In the genomic region with DNA sequence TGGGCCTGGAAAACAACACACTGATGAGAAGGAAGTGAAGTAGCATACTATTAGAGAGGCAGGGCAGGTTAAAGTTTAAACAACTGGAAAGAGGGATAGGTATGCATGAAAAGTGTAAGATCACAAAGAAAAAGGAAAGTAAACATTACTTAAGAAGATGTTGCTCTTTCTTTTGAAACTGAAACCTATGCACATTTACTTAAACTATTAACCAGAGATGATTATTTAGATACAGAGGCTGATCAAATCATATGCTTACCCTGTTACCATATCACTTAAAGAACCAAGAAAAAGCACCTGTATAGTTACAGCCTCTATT, we compare ENCODE assay signal across 15 cellular contexts. TPM values are rescaled to one million over a fixed set of nuclear protein-coding genes. Genes with fewer than 3 reads are reported as not detected.
DNase-seq lines count a peak whose midpoint lies in the region; ATAC-seq, FAIRE-seq and TF ChIP-seq lines count a peak whose summit lies in the region.
"Had no signal": no experiment of that assay in that cellular context is flagged by ENCODE, and none has a peak within 500 bp of the region (broad histone marks: within the 10 kb centered on the region; RNA-seq: fewer than 3 reads in every experiment).

No MANE protein-coding gene starts in this region.

- POLR2A ChIA-PET in RWPE1 (lab: Yijun Ruan, JAX; ENCODE audit: low non-redundant PET) = interaction anchor here (1.1 kb wide), 1 partner anchor 133 kb away, joined by 4 read pairs; no protein-coding TSS in a partner anchor

- H3K27ac ChIP-seq in RWPE1 = peak overlapping the region; percentile 54; the same call in 1 of the 2 replicates
- H3K27ac ChIP-seq: BLaER1, neutrophil, SJCRH30 had no signal

- TF ChIP-seq CTCF in RWPE1 (conservative IDR thresholded peaks at IDR 0.05; ENCODE audit: low read depth) = no peak

- peak; percentile 83 for FAIRE-seq in islet of Langerhans (lab: Jason Lieb, UNC)
- FAIRE-seq: RCC 7860 had no signal

- DNase-seq in RWPE1 (ENCODE audit: low spot score) = no peak
- peak; percentile 76 for DNase-seq in renal cortical epithelial cell (ENCODE audit: low read depth)
- DNase-seq in HCEC 1CT = no peak
- DNase-seq in activated naive CD4-positive, alpha-beta T cell (lab: John Stamatoyannopoulos, UW) = no peak
- DNase-seq in COR-L47 (lab: John Stamatoyannopoulos, UW) = no peak
- DNase-seq in NCI-H82 treated with DMSO at 0.1 percent for 48 hours (lab: John Stamatoyannopoulos, UW; ENCODE audit: unreplicated experiment) = no peak
- DNase-seq: activated CD8-positive, alpha-beta memory T cell treated with anti-CD3 and anti-CD28 coated beads for 24 hours; activated effector memory CD4-positive, alpha-beta T cell treated with Interleukin-2 at 50 U/mL for 16 hours; NCI-H1436 treated with DMSO at 0.1 percent for 48 hours had no signal

- peak; percentile 12 for ATAC-seq in GM18517 (IDR thresholded peaks at IDR 0.05; ENCODE audit: unreplicated experiment)

- CTCF ChIA-PET in RWPE1 (lab: Yijun Ruan, JAX) = interaction anchor here (0.6 to 1.4 kb wide), 9 partner anchors 8 to 137 kb away, joined by 3 to 14 read pairs (median 4); a partner anchor contains a TSS

RNA-seq across cellular contexts. Expression of a gene that starts 37.8 kb away (rescaled TPM):
- 2.6 and 8.1 TPM in 2 replicates for total RNA-seq in renal cortical epithelial cell
